ENCODE assay signal across 1 cellular context in the genomic region with DNA sequence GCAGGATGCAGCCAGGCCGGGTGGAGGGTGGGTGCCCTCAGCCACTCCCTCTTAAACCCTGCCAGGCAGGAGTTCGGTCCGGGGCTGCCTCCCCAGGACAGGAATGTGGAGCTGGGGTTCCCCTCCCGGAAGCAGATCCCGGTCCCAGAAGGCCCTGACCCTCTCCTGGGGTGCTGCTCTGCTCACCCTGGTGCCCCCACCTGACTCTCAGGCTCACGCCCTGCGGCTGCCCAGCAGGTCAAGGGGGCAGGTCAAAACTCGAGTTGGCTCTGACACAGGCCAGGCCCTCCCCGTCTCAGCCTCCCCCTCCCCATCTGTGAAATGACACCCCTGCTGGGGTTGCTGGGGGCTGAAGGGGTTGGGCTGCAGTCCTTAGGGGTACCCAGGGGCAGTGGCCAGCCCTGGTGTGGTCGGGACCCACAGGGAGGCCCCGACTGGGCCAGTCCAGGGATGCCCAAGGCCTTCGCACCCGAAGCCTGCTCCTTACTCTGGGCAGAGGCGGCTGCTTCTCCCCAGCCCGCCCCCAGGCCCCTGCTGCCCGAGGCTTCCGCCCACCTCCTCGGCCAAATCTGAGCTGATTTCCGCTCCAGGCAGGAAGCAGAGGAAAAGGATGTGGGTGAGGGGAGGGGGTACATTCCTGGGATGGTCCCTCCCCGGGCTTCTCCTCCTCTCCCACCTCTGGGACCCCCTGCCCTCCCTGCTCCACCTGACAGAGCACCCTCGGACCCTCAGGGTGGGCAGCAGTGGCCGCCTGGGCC.
A peak's percentile ranks its signal among the peaks of the same experiment; 100 is the strongest.
TF ChIP-seq lines count a peak whose summit lies in the region.

No MANE protein-coding gene starts in this region.

TF ChIP-seq in HepG2, 621 proteins besides CTCF, POLR2A, EP300 and RAD21:
- 0 out of 2 replicates have a peak, but pooled peaks have one; percentile 10 for TF ChIP-seq PHF21A (CRISPR knock-in tag; IDR thresholded peaks at IDR 0.05)
- TF ChIP-seq, protein P1, sequence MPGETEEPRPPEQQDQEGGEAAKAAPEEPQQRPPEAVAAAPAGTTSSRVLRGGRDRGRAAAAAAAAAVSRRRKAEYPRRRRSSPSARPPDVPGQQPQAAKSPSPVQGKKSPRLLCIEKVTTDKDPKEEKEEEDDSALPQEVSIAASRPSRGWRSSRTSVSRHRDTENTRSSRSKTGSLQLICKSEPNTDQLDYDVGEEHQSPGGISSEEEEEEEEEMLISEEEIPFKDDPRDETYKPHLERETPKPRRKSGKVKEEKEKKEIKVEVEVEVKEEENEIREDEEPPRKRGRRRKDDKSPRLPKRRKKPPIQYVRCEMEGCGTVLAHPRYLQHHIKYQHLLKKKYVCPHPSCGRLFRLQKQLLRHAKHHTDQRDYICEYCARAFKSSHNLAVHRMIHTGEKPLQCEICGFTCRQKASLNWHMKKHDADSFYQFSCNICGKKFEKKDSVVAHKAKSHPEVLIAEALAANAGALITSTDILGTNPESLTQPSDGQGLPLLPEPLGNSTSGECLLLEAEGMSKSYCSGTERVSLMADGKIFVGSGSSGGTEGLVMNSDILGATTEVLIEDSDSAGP (CRISPR knock-in tag; IDR thresholded peaks at IDR 0.05; ENCODE audit: borderline replicate concordance) = 0 out of 2 replicates have a peak, but pooled peaks have one; percentile 16
- peak; percentile 53 for TF ChIP-seq TEAD3 (CRISPR knock-in tag; optimal IDR thresholded peaks at IDR 0.05; ENCODE audit: borderline replicate concordance)
- TF ChIP-seq HNRNPK (IDR thresholded peaks at IDR 0.05; ENCODE audit: low read depth, low read length, poor library complexity, severe bottlenecking) = no peak
- TF ChIP-seq ZNF770 (CRISPR knock-in tag; IDR thresholded peaks at IDR 0.05) = 0 out of 2 replicates have a peak, but pooled peaks have one; percentile 3
- TF ChIP-seq ZFX (CRISPR knock-in tag; IDR thresholded peaks at IDR 0.05; ENCODE audit: low read depth) = 0 out of 2 replicates have a peak, but pooled peaks have one; percentile 5
- TF ChIP-seq MTF2 (CRISPR knock-in tag; IDR thresholded peaks at IDR 0.05; ENCODE audit: borderline replicate concordance) = 0 out of 2 replicates have a peak, but pooled peaks have one; percentile 16
- no peak for TF ChIP-seq ZC3H4 (CRISPR knock-in tag; IDR thresholded peaks at IDR 0.05; ENCODE audit: borderline replicate concordance)
- TF ChIP-seq GABPA (IDR thresholded peaks at IDR 0.05; ENCODE audit: low read depth, low read length) = no peak
- 0 out of 2 replicates have a peak, but pooled peaks have one; percentile 20 for TF ChIP-seq GABPA (CRISPR knock-in tag; IDR thresholded peaks at IDR 0.05; ENCODE audit: low read depth)
- 0 out of 2 replicates have a peak, but pooled peaks have one; percentile 43 for TF ChIP-seq RBFOX2 (IDR thresholded peaks at IDR 0.05; ENCODE audit: low read depth, low read length)
- peak; percentile 27 for TF ChIP-seq HNRNPLL (IDR thresholded peaks at IDR 0.05; ENCODE audit: low read depth, low read length, poor library complexity, severe bottlenecking)
- TF ChIP-seq GFI1 (CRISPR knock-in tag; IDR thresholded peaks at IDR 0.05; ENCODE audit: borderline replicate concordance) = no peak
- 0 out of 2 replicates have a peak, but pooled peaks have one; percentile 15 for TF ChIP-seq MYC (CRISPR knock-in tag; IDR thresholded peaks at IDR 0.05; ENCODE audit: borderline replicate concordance)
- TF ChIP-seq ZNF275 (CRISPR knock-in tag; IDR thresholded peaks at IDR 0.05; ENCODE audit: borderline replicate concordance) = no peak
